17 cellular contexts compared by ENCODE assay signal in the genomic region with DNA sequence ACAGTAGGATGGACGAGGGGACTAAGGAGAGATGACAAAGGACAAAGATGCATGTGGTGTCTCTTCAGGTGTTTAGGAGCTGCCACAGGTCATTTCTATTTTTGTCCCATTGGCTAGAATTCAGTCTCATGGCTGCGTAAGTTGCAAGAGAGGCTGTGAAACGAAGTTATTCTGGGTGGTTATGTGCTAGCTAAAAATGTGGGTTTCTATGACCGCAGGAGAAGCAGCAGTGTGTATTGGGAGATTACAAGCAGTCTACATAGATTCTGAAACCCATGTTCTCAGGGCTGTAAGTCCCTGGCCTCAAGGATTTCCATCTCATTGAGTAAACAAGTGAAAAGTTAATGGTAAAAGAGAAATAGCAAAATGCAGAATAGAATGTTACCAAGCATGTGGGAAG.
DNase-seq lines count a peak whose midpoint lies in the region; ATAC-seq and TF ChIP-seq lines count a peak whose summit lies in the region.
"Had no signal": no experiment of that assay in that cellular context is flagged by ENCODE, and none has a peak within 500 bp of the region (broad histone marks: within the 10 kb centered on the region; RNA-seq: fewer than 3 reads in every experiment).

No MANE protein-coding gene starts in this region.

- no peak for TF ChIP-seq CTCF in neural progenitor cell (IDR thresholded peaks at IDR 0.05)

- H3K36me3 ChIP-seq in neural progenitor cell, result no peaks in the 10 kb centered on the region
- H3K36me3 ChIP-seq: BLaER1 treated with 17β-estradiol and CSF1 and Interleukin-3, amounts not matched to agents 10 nM and 100 nM had no signal

- POLR2A ChIA-PET in T-cell (lab: Charles Lee), result no interaction called here

- no peak overlapping the region for H3K4me3 Mint-ChIP-seq in neural progenitor cell
- no peak overlapping the region for H3K4me3 Mint-ChIP-seq in T-cell
- H3K4me3 Mint-ChIP-seq: CD8-positive, alpha-beta T cell; H9; T-helper 2 cell treated with Interferon-gamma antibody and Interleukin-4, amounts not matched to agents 5 μg/mL and 100 μg/mL, for 36 hours had no signal

- H3K27ac Mint-ChIP-seq in neural progenitor cell (peak overlapping the region; percentile 59), T-cell (no peak overlapping the region)
- H3K27ac Mint-ChIP-seq: CD8-positive, alpha-beta T cell; T-helper 2 cell treated with Interferon-gamma antibody and Interleukin-4, amounts not matched to agents 5 μg/mL and 100 μg/mL, for 36 hours had no signal

- H2AFZ ChIP-seq in neural progenitor cell (replicated peaks), result no peak overlapping the region

- H3K4me1 ChIP-seq in neural progenitor cell, result peaks cover 20% of the 10 kb centered on the region

- H3K27me3 ChIP-seq in neural progenitor cell, result no peaks in the 10 kb centered on the region
- H3K27me3 ChIP-seq: BLaER1 treated with 17β-estradiol and CSF1 and Interleukin-3, amounts not matched to agents 10 nM and 100 nM had no signal

- ATAC-seq in GM18868 (IDR thresholded peaks at IDR 0.05; ENCODE audit: unreplicated experiment), result peak; percentile 57
- ATAC-seq in GM21717 (IDR thresholded peaks at IDR 0.05; ENCODE audit: unreplicated experiment), result peak; percentile 76
- ATAC-seq in HG03439 (IDR thresholded peaks at IDR 0.05; ENCODE audit: unreplicated experiment), result peak; percentile 84
- ATAC-seq in GM21529 (IDR thresholded peaks at IDR 0.05; ENCODE audit: unreplicated experiment), result no peak
- no peak for ATAC-seq in T-cell (replicated peaks in 1 of 4)
- no peak for ATAC-seq in GM19023 (IDR thresholded peaks at IDR 0.05; ENCODE audit: unreplicated experiment)
- ATAC-seq: CD8-positive, alpha-beta T cell had no signal

- H3K36me3 Mint-ChIP-seq in neural progenitor cell, result peaks cover 15% of the 10 kb centered on the region
- no peaks in the 10 kb centered on the region for H3K36me3 Mint-ChIP-seq in T-cell
- H3K36me3 Mint-ChIP-seq: CD8-positive, alpha-beta T cell had no signal

- no peaks in the 10 kb centered on the region for H4K20me1 ChIP-seq in neural progenitor cell (ENCODE audit: low read depth)
- H4K20me1 ChIP-seq: BLaER1 treated with 17β-estradiol and CSF1 and Interleukin-3, amounts not matched to agents 10 nM and 100 nM had no signal

- peaks cover 6% of the 10 kb centered on the region for H3K79me2 ChIP-seq in neural progenitor cell (ENCODE audit: low read depth)

- no peaks in the 10 kb centered on the region for H3K9me3 ChIP-seq in neural progenitor cell (ENCODE audit: low read depth)
- H3K9me3 ChIP-seq: BLaER1 treated with 17β-estradiol and CSF1 and Interleukin-3, amounts not matched to agents 10 nM and 100 nM had no signal

- no peak for DNase-seq in neural progenitor cell (ENCODE audit: low spot score)
- DNase-seq in T-cell, result no peak
- DNase-seq: Calu3; CD8-positive, alpha-beta T cell; GF-D8; H9; NCI-H1105; NCI-H2081 treated with DMSO at 0.1 percent for 48 hours; SHP77 had no signal

- H3K9ac ChIP-seq in neural progenitor cell, result no peak overlapping the region
- H3K9ac ChIP-seq: BLaER1 treated with 17β-estradiol and CSF1 and Interleukin-3, amounts not matched to agents 10 nM and 100 nM had no signal

- peaks cover 5% of the 10 kb centered on the region for H3K9me3 Mint-ChIP-seq in neural progenitor cell
- H3K9me3 Mint-ChIP-seq in T-cell, result no peaks in the 10 kb centered on the region
- H3K9me3 Mint-ChIP-seq: CD8-positive, alpha-beta T cell; H9; T-helper 2 cell treated with Interferon-gamma antibody and Interleukin-4, amounts not matched to agents 5 μg/mL and 100 μg/mL, for 36 hours had no signal

- no peak overlapping the region for H3K4me3 ChIP-seq in neural progenitor cell
- H3K4me3 ChIP-seq: BLaER1 treated with 17β-estradiol and CSF1 and Interleukin-3, amounts not matched to agents 10 nM and 100 nM; SK-N-MC had no signal

- H3K4me2 ChIP-seq in neural progenitor cell, result no peak overlapping the region
- H3K4me2 ChIP-seq: BLaER1 treated with 17β-estradiol and CSF1 and Interleukin-3, amounts not matched to agents 10 nM and 100 nM had no signal

- H3K27ac ChIP-seq in neural progenitor cell, result no peak overlapping the region
- H3K27ac ChIP-seq: BLaER1 treated with 17β-estradiol and CSF1 and Interleukin-3, amounts not matched to agents 10 nM and 100 nM; SK-N-MC had no signal

- peaks cover 4% of the 10 kb centered on the region for H3F3A ChIP-seq in neural progenitor cell (ENCODE audit: low read depth)

- H3K4me1 Mint-ChIP-seq in neural progenitor cell, result peaks cover 6% of the 10 kb centered on the region
- H3K4me1 Mint-ChIP-seq in T-cell, result no peaks in the 10 kb centered on the region

- CTCF ChIA-PET in T-cell (lab: Charles Lee), result no interaction called here

- H3K27me3 Mint-ChIP-seq in neural progenitor cell (ENCODE audit: insufficient read depth, low read depth) (no peaks in the 10 kb centered on the region), T-cell (peaks cover 13 to 20% of the 10 kb centered on the region in 2 donors)

Comparison
In these comparisons a context has a peak if more than half of its experiments do, and no peak if none do; other contexts are left out.
1. ATAC-seq: peak in GM18868 (single experiment), GM21717 (single experiment) and HG03439 (single experiment); none in GM21529 (single experiment), T-cell (0 of 4) and GM19023 (single experiment).